In genomic region chr12:122947352-122947792, GRCh38 we compare ENCODE assay signal across 8 cellular contexts. TPM values are rescaled to one million over a fixed set of nuclear protein-coding genes. Genes with fewer than 3 reads are reported as not detected.
DNase-seq lines count a peak whose midpoint lies in the region; ATAC-seq, FAIRE-seq and TF ChIP-seq lines count a peak whose summit lies in the region.

No MANE protein-coding gene starts in this region.

- DNase-seq in Daoy (ENCODE audit: low read depth) (peak; percentile 49), SJCRH30 (no peak), pancreas (peak in 3 of 6 donors; percentile 39 to 81 (median 62)), MG63 (no peak), epidermal melanocyte (ENCODE audit: insufficient read length, low spot score) (no peak)

- H3K36me3 ChIP-seq in SJCRH30 (no peaks in the 10 kb centered on the region), pancreas (no peaks in the 10 kb centered on the region), MG63 (no peaks in the 10 kb centered on the region; the same call in 1 of the 2 replicates)

- no peaks in the 10 kb centered on the region for H3K9me3 ChIP-seq in SJCRH30 (replicated peaks)
- no peaks in the 10 kb centered on the region for H3K9me3 ChIP-seq in pancreas
- no peaks in the 10 kb centered on the region for H3K9me3 ChIP-seq in MG63

- H3K4me3 ChIP-seq in SJCRH30 (no peak overlapping the region), pancreas (no peak overlapping the region), MG63 (no peak overlapping the region)

- no peak for TF ChIP-seq CTCF in pancreas (IDR thresholded peaks at IDR 0.05)

- intact Hi-C loops in pancreas (cut with DNase I) = no loop called here

- H3K4me1 ChIP-seq in SJCRH30 (peaks cover 25% of the 10 kb centered on the region), pancreas (no peaks in the 10 kb centered on the region)

- H3K27ac ChIP-seq in SJCRH30 (peak overlapping the region; percentile 53), pancreas (peak overlapping the region; percentile 22 to 70 (median 36))

- 78 to 83% methylated on average over 14 to 15 of the region's 15 CpGs for whole genome bisulfite sequencing in pancreas, 2 donors

- no peak for FAIRE-seq in pancreas (lab: Jason Lieb, UNC)

- peak; percentile 63 for ATAC-seq in esophagus mucosa
- peak in 3 of 4 donors; percentile 25 to 46 (median 43) for ATAC-seq in pancreas
- no peak for ATAC-seq in GM19395 (IDR thresholded peaks at IDR 0.05; ENCODE audit: unreplicated experiment)
- ATAC-seq in GM19351 (IDR thresholded peaks at IDR 0.05; ENCODE audit: unreplicated experiment) = no peak

- H3K27me3 ChIP-seq in SJCRH30 (no peaks in the 10 kb centered on the region), pancreas (no peaks in the 10 kb centered on the region), MG63 (no peaks in the 10 kb centered on the region)

RNA-seq across cellular contexts. Expression of gene ABCB9, which starts 18.9 kb away (rescaled TPM):
- total RNA-seq in Daoy (2014; rRNA removed; shearing (Covaris generic)) = 6.4 and 12.4 TPM in 2 replicates
- 5.9 and 7.1 TPM in 2 replicates for total RNA-seq in SJCRH30 (2014; rRNA removed; shearing (Covaris generic))
- total RNA-seq in esophagus mucosa (4.9 TPM), pancreas (1 to 10 TPM; 1.3 to 4.8 (median 2.7) TPM)
- polyA plus RNA-seq in pancreas = 1 to 10 TPM; 4.9 to 6.7 TPM
- 6.4 and 10.0 TPM in 2 replicates for total RNA-seq in MG63 (2014; rRNA removed; shearing (Covaris generic); ENCODE audit: low replicate concordance)

RNA-seq across cellular contexts. Expression of gene OGFOD2, which starts 27.7 kb away (rescaled TPM):
- 19.1 and 34.3 TPM in 2 replicates for total RNA-seq in Daoy (2014; rRNA removed; shearing (Covaris generic))
- 5.9 and 6.7 TPM in 2 replicates for total RNA-seq in SJCRH30 (2014; rRNA removed; shearing (Covaris generic))
- total RNA-seq in esophagus mucosa (14.7 TPM), pancreas (10 to 100 TPM; 12.9 to 20.9 (median 17.2) TPM)
- polyA plus RNA-seq in pancreas = 10 to 100 TPM; 22.2 to 30.9 TPM
- total RNA-seq in MG63 (2014; rRNA removed; shearing (Covaris generic); ENCODE audit: low replicate concordance) = 15.9 and 24.2 TPM in 2 replicates

RNA-seq across cellular contexts. Expression of gene ARL6IP4, which starts 33.1 kb away (rescaled TPM):
- total RNA-seq in Daoy (2014; rRNA removed; shearing (Covaris generic)) = 252 and 278 TPM in 2 replicates
- total RNA-seq in SJCRH30 (2014; rRNA removed; shearing (Covaris generic)) = 135 and 144 TPM in 2 replicates
- 134 TPM for total RNA-seq in esophagus mucosa
- 100 to 1,000 TPM in 4 of 6 donors, 10 to 100 TPM in 2; 85.3 to 129 (median 101) TPM for total RNA-seq in pancreas
- 100 to 1,000 TPM; 281 to 296 TPM for polyA plus RNA-seq in pancreas
- 276 and 413 TPM in 2 replicates for total RNA-seq in MG63 (2014; rRNA removed; shearing (Covaris generic); ENCODE audit: low replicate concordance)

RNA-seq across cellular contexts. Expression of gene VPS37B, which starts 51.4 kb away (rescaled TPM):
- 46.6 and 51.4 TPM in 2 replicates for total RNA-seq in Daoy (2014; rRNA removed; shearing (Covaris generic))
- total RNA-seq in SJCRH30 (2014; rRNA removed; shearing (Covaris generic)) = 33.2 and 34.2 TPM in 2 replicates
- total RNA-seq in esophagus mucosa (51.4 TPM), pancreas (10 to 100 TPM; 13.5 to 20.2 (median 17.3) TPM)
- polyA plus RNA-seq in pancreas = 10 to 100 TPM; 27.4 to 30.1 TPM
- total RNA-seq in MG63 (2014; rRNA removed; shearing (Covaris generic); ENCODE audit: low replicate concordance) = 15.0 and 21.4 TPM in 2 replicates

Comparison
In these comparisons a context has a peak if more than half of its experiments do, and no peak if none do; other contexts are left out.
1. ATAC-seq: peak in esophagus mucosa (single experiment) and pancreas (3 of 4); none in GM19395 (single experiment) and GM19351 (single experiment).